In the genomic region with DNA sequence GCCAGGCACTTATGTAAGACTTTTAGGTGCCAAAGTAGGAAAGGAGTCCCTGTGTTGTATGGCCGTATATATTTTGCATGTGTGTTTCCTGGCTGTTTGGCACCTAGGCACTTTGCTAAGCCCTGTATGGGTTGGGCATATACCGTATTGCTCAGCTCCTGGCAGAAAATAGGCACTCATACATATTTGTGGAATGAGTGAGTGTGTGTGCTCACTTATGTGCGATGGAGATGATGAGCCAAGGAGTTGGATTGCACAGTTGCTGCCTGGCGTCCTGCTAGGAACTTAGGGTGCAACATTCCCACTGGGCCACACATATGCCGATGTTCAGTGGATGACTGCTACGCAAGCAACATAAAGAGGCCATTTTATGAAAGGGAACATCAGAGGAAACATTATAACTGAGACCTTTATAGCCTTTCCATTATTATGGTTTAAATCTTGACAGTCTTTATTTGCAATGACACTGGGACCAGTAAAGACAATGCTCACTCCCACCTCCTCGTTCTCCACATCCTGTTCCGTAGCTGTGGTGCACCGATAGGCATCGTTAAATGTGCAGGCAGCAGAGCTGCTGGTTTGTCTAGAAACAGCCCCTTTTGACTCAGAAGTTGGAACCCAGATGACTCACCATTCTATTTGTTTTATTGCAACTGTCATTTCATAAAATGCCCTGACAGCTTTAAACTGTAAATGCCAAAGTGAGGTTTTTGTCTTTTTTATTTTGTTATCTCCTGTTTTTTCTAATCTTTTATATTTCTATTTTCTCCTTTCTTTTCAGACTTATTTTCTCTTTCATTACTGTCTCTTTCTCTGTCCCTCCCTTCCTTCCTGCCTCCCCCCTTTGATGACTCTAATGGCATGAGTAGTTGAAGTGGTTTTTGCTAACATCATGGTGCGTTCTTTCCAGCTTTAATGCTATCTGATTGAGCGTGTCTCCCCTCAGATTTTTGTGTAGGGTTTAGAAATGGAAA, we compare ENCODE assay signal across 1 cellular context.
TF ChIP-seq lines count a peak whose summit lies in the region.

No MANE protein-coding gene starts in this region.

TF ChIP-seq in K562, 482 proteins besides CTCF, POLR2A, EP300 and RAD21 (continued from another document and continues in another):
- TF ChIP-seq, protein P1, sequence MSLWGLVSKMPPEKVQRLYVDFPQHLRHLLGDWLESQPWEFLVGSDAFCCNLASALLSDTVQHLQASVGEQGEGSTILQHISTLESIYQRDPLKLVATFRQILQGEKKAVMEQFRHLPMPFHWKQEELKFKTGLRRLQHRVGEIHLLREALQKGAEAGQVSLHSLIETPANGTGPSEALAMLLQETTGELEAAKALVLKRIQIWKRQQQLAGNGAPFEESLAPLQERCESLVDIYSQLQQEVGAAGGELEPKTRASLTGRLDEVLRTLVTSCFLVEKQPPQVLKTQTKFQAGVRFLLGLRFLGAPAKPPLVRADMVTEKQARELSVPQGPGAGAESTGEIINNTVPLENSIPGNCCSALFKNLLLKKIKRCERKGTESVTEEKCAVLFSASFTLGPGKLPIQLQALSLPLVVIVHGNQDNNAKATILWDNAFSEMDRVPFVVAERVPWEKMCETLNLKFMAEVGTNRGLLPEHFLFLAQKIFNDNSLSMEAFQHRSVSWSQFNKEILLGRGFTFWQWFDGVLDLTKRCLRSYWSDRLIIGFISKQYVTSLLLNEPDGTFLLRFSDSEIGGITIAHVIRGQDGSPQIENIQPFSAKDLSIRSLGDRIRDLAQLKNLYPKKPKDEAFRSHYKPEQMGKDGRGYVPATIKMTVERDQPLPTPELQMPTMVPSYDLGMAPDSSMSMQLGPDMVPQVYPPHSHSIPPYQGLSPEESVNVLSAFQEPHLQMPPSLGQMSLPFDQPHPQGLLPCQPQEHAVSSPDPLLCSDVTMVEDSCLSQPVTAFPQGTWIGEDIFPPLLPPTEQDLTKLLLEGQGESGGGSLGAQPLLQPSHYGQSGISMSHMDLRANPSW (CRISPR knock-in tag; IDR thresholded peaks at IDR 0.05) = no peak
- peak; percentile 47 for TF ChIP-seq FOS (IDR thresholded peaks at IDR 0.05; ENCODE audit: extremely low read depth, insufficient read length)
- no peak for TF ChIP-seq GTF2F1 (IDR thresholded peaks at IDR 0.05; ENCODE audit: low read depth, low read length)
- no peak for TF ChIP-seq HNRNPL (IDR thresholded peaks at IDR 0.05; ENCODE audit: low read depth, low read length)
- TF ChIP-seq MAFG (tag; conservative IDR thresholded peaks at IDR 0.05) = peak; percentile 81
- TF ChIP-seq ARID1B (IDR thresholded peaks at IDR 0.05) = peak; percentile 97
- TF ChIP-seq ZNF146 (CRISPR knock-in tag; IDR thresholded peaks at IDR 0.05; ENCODE audit: unreplicated experiment) = no peak
- no peak for TF ChIP-seq ZNF24 (IDR thresholded peaks at IDR 0.05)
- TF ChIP-seq, protein P2, sequence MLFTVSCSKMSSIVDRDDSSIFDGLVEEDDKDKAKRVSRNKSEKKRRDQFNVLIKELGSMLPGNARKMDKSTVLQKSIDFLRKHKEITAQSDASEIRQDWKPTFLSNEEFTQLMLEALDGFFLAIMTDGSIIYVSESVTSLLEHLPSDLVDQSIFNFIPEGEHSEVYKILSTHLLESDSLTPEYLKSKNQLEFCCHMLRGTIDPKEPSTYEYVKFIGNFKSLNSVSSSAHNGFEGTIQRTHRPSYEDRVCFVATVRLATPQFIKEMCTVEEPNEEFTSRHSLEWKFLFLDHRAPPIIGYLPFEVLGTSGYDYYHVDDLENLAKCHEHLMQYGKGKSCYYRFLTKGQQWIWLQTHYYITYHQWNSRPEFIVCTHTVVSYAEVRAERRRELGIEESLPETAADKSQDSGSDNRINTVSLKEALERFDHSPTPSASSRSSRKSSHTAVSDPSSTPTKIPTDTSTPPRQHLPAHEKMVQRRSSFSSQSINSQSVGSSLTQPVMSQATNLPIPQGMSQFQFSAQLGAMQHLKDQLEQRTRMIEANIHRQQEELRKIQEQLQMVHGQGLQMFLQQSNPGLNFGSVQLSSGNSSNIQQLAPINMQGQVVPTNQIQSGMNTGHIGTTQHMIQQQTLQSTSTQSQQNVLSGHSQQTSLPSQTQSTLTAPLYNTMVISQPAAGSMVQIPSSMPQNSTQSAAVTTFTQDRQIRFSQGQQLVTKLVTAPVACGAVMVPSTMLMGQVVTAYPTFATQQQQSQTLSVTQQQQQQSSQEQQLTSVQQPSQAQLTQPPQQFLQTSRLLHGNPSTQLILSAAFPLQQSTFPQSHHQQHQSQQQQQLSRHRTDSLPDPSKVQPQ (CRISPR knock-in tag; IDR thresholded peaks at IDR 0.05; ENCODE audit: borderline replicate concordance) = no peak
- TF ChIP-seq RBM39 (optimal IDR thresholded peaks at IDR 0.05; ENCODE audit: low read depth, low read length) = no peak
- TF ChIP-seq, protein P3, sequence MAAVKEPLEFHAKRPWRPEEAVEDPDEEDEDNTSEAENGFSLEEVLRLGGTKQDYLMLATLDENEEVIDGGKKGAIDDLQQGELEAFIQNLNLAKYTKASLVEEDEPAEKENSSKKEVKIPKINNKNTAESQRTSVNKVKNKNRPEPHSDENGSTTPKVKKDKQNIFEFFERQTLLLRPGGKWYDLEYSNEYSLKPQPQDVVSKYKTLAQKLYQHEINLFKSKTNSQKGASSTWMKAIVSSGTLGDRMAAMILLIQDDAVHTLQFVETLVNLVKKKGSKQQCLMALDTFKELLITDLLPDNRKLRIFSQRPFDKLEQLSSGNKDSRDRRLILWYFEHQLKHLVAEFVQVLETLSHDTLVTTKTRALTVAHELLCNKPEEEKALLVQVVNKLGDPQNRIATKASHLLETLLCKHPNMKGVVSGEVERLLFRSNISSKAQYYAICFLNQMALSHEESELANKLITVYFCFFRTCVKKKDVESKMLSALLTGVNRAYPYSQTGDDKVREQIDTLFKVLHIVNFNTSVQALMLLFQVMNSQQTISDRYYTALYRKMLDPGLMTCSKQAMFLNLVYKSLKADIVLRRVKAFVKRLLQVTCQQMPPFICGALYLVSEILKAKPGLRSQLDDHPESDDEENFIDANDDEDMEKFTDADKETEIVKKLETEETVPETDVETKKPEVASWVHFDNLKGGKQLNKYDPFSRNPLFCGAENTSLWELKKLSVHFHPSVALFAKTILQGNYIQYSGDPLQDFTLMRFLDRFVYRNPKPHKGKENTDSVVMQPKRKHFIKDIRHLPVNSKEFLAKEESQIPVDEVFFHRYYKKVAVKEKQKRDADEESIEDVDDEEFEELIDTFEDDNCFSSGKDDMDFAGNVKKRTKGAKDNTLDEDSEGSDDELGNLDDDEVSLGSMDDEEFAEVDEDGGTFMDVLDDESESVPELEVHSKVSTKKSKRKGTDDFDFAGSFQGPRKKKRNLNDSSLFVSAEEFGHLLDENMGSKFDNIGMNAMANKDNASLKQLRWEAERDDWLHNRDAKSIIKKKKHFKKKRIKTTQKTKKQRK (IDR thresholded peaks at IDR 0.05; ENCODE audit: borderline replicate concordance, low read depth, low read length) = no peak
- TF ChIP-seq ZEB2 (IDR thresholded peaks at IDR 0.05) = peak; percentile 76; the same call in 1 of the 2 replicates
- no peak for TF ChIP-seq SAFB (IDR thresholded peaks at IDR 0.05; ENCODE audit: borderline replicate concordance, low read depth, low read length)
- peak; percentile 88 for TF ChIP-seq CTBP1 (IDR thresholded peaks at IDR 0.05; ENCODE audit: borderline replicate concordance)
- TF ChIP-seq ERF (CRISPR knock-in tag; IDR thresholded peaks at IDR 0.05) = no peak
- TF ChIP-seq EHMT2 (IDR thresholded peaks at IDR 0.05) = peak; percentile 87
- TF ChIP-seq, protein P4, sequence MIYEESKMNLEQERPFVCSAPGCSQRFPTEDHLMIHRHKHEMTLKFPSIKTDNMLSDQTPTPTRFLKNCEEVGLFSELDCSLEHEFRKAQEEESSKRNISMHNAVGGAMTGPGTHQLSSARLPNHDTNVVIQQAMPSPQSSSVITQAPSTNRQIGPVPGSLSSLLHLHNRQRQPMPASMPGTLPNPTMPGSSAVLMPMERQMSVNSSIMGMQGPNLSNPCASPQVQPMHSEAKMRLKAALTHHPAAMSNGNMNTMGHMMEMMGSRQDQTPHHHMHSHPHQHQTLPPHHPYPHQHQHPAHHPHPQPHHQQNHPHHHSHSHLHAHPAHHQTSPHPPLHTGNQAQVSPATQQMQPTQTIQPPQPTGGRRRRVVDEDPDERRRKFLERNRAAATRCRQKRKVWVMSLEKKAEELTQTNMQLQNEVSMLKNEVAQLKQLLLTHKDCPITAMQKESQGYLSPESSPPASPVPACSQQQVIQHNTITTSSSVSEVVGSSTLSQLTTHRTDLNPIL (CRISPR knock-in tag; IDR thresholded peaks at IDR 0.05) = no peak
- peak; percentile 73 for TF ChIP-seq ZFP36 (IDR thresholded peaks at IDR 0.05; ENCODE audit: low read depth, low read length, partially characterized antibody)
- TF ChIP-seq, protein P5, sequence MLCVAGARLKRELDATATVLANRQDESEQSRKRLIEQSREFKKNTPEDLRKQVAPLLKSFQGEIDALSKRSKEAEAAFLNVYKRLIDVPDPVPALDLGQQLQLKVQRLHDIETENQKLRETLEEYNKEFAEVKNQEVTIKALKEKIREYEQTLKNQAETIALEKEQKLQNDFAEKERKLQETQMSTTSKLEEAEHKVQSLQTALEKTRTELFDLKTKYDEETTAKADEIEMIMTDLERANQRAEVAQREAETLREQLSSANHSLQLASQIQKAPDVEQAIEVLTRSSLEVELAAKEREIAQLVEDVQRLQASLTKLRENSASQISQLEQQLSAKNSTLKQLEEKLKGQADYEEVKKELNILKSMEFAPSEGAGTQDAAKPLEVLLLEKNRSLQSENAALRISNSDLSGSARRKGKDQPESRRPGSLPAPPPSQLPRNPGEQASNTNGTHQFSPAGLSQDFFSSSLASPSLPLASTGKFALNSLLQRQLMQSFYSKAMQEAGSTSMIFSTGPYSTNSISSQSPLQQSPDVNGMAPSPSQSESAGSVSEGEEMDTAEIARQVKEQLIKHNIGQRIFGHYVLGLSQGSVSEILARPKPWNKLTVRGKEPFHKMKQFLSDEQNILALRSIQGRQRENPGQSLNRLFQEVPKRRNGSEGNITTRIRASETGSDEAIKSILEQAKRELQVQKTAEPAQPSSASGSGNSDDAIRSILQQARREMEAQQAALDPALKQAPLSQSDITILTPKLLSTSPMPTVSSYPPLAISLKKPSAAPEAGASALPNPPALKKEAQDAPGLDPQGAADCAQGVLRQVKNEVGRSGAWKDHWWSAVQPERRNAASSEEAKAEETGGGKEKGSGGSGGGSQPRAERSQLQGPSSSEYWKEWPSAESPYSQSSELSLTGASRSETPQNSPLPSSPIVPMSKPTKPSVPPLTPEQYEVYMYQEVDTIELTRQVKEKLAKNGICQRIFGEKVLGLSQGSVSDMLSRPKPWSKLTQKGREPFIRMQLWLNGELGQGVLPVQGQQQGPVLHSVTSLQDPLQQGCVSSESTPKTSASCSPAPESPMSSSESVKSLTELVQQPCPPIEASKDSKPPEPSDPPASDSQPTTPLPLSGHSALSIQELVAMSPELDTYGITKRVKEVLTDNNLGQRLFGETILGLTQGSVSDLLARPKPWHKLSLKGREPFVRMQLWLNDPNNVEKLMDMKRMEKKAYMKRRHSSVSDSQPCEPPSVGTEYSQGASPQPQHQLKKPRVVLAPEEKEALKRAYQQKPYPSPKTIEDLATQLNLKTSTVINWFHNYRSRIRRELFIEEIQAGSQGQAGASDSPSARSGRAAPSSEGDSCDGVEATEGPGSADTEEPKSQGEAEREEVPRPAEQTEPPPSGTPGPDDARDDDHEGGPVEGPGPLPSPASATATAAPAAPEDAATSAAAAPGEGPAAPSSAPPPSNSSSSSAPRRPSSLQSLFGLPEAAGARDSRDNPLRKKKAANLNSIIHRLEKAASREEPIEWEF (CRISPR knock-in tag; IDR thresholded peaks at IDR 0.05) = no peak
- TF ChIP-seq, protein P6, sequence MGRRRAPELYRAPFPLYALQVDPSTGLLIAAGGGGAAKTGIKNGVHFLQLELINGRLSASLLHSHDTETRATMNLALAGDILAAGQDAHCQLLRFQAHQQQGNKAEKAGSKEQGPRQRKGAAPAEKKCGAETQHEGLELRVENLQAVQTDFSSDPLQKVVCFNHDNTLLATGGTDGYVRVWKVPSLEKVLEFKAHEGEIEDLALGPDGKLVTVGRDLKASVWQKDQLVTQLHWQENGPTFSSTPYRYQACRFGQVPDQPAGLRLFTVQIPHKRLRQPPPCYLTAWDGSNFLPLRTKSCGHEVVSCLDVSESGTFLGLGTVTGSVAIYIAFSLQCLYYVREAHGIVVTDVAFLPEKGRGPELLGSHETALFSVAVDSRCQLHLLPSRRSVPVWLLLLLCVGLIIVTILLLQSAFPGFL (CRISPR knock-in tag; IDR thresholded peaks at IDR 0.05) = no peak
- peak; percentile 41 to 57 for TF ChIP-seq NRF1 (conservative IDR thresholded peaks at IDR 0.05 in 1 of 2, IDR thresholded peaks at IDR 0.05 in 1 of 2)
- no peak for TF ChIP-seq SUPT5H (IDR thresholded peaks at IDR 0.05)
- TF ChIP-seq, protein P7, sequence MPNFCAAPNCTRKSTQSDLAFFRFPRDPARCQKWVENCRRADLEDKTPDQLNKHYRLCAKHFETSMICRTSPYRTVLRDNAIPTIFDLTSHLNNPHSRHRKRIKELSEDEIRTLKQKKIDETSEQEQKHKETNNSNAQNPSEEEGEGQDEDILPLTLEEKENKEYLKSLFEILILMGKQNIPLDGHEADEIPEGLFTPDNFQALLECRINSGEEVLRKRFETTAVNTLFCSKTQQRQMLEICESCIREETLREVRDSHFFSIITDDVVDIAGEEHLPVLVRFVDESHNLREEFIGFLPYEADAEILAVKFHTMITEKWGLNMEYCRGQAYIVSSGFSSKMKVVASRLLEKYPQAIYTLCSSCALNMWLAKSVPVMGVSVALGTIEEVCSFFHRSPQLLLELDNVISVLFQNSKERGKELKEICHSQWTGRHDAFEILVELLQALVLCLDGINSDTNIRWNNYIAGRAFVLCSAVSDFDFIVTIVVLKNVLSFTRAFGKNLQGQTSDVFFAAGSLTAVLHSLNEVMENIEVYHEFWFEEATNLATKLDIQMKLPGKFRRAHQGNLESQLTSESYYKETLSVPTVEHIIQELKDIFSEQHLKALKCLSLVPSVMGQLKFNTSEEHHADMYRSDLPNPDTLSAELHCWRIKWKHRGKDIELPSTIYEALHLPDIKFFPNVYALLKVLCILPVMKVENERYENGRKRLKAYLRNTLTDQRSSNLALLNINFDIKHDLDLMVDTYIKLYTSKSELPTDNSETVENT (CRISPR knock-in tag; IDR thresholded peaks at IDR 0.05) = no peak
- no peak for TF ChIP-seq ZFP30 (CRISPR knock-in tag; IDR thresholded peaks at IDR 0.05; ENCODE audit: borderline replicate concordance)
- peak; percentile 96 for TF ChIP-seq JUND (IDR thresholded peaks at IDR 0.05; ENCODE audit: borderline replicate concordance, low read depth, low read length)
- peak; percentile 99 for TF ChIP-seq JUND (tag; IDR thresholded peaks at IDR 0.05; ENCODE audit: borderline replicate concordance, low read depth, low read length)
- no peak for TF ChIP-seq U2AF1 (optimal IDR thresholded peaks at IDR 0.05; ENCODE audit: low read depth, low read length)
- TF ChIP-seq JUN (IDR thresholded peaks at IDR 0.05; ENCODE audit: borderline replicate concordance, low read depth, low read length) = peak; percentile 88
- TF ChIP-seq JUN (CRISPR knock-in tag; IDR thresholded peaks at IDR 0.05; ENCODE audit: borderline replicate concordance) = no peak
- no peak for TF ChIP-seq FOXJ3 (CRISPR knock-in tag; IDR thresholded peaks at IDR 0.05)
- TF ChIP-seq PTTG1 (tag; IDR thresholded peaks at IDR 0.05; ENCODE audit: low read depth) = no peak
